Comparison of ENCODE assay signal across 19 cellular contexts in genomic region chr9:31588756-31589155, GRCh38.
"Had no signal": no experiment of that assay in that cellular context is flagged by ENCODE, and none has a peak within 500 bp of the region (broad histone marks: within the 10 kb centered on the region; RNA-seq: fewer than 3 reads in every experiment).

No MANE protein-coding gene starts in this region.

- H3K9me3 ChIP-seq: esophagus squamous epithelium, left lung, right lobe of liver, stomach, thyroid gland had no signal

- H3K27me3 ChIP-seq: dorsolateral prefrontal cortex, esophagus squamous epithelium, left lung, right lobe of liver, stomach, thyroid gland had no signal

- H3K27ac ChIP-seq: dorsolateral prefrontal cortex, esophagus squamous epithelium, left lung, right lobe of liver, stomach, thyroid gland had no signal

- H3K4me1 ChIP-seq: esophagus squamous epithelium, left lung, right lobe of liver, stomach, thyroid gland had no signal

- ATAC-seq: left cardiac atrium; naive thymus-derived CD4-positive, alpha-beta T cell; right lobe of liver; stimulated activated effector memory CD8-positive, alpha-beta T cell treated with anti-CD3 and anti-CD28 coated beads, Interleukin-12 subunit alpha, Interleukin-12 subunit beta, amount 100 ng/mL, for 72 hours had no signal

- H3K36me3 ChIP-seq: esophagus squamous epithelium, left lung, right lobe of liver, stomach, thyroid gland had no signal

- DNase-seq: effector CD4-positive, alpha-beta T cell; esophagus squamous epithelium; kidney; left cardiac atrium; mesendoderm; midbrain; naive thymus-derived CD4-positive, alpha-beta T cell; nephron progenitor cell; right lobe of liver; small intestine; stimulated activated CD4-positive, alpha-beta T cell treated with anti-CD3 and anti-CD28 coated beads, Interleukin-12 subunit alpha, Interleukin-12 subunit beta, amount 100 ng/mL, for 4 hours; stimulated activated CD4-positive, alpha-beta T cell treated with anti-CD3 and anti-CD28 coated beads, Interleukin-1b, Interleukin-23, amount 100 ng/mL, for 48 hours; stimulated activated CD4-positive, alpha-beta T cell treated with anti-CD3 and anti-CD28 coated beads, Interleukin-4, amount 100 ng/mL, for 24 hours; stimulated activated naive CD4-positive, alpha-beta T cell treated with Interleukin-2 at 50 U/mL for 16 hours; stomach had no signal

- H3K4me3 ChIP-seq: dorsolateral prefrontal cortex, esophagus squamous epithelium, left lung, right lobe of liver, stomach, thyroid gland had no signal
